19 cellular contexts compared by ENCODE assay signal in the genomic region with DNA sequence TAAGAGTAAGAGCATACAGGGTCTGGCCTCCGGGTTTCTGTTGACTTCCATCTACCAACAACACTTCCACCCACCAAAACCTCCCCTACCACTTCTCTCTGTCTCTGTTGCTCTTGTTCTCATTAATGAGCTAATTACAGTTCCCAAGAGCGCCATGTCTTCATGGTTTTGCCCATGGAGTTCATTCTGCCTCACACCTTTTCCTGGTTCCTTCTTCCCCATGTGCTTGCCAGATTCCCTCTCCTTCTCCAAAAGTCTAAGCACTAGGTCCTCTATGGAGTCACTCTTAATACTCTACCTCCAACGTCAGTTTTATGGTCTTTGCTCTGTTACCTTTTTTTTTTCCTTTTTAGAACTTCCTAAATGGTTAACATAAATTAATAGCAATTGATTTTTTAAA.
"Had no signal": no experiment of that assay in that cellular context is flagged by ENCODE, and none has a peak within 500 bp of the region (broad histone marks: within the 10 kb centered on the region; RNA-seq: fewer than 3 reads in every experiment).

No MANE protein-coding gene starts in this region.

- H3K4me1 Mint-ChIP-seq: brain, nephron progenitor cell had no signal

- H3K27me3 ChIP-seq: gastrocnemius medialis, heart right ventricle, left lung, tibial nerve had no signal

- H3K9me3 ChIP-seq: gastrocnemius medialis, heart right ventricle, left lung, prostate gland, tibial nerve had no signal

- H3K36me3 ChIP-seq: gastrocnemius medialis, left lung, prostate gland, tibial nerve had no signal

- H3K4me3 Mint-ChIP-seq: activated naive CD8-positive, alpha-beta T cell; brain; effector memory CD8-positive, alpha-beta T cell; nephron progenitor cell had no signal

- H3K4me1 ChIP-seq: gastrocnemius medialis, heart right ventricle, left lung, prostate gland, tibial nerve had no signal

- H3K4me3 ChIP-seq: gastrocnemius medialis, heart right ventricle, left lung, prostate gland, skin epidermis, tibial nerve had no signal

- H3K9me3 Mint-ChIP-seq: effector memory CD8-positive, alpha-beta T cell had no signal

- H3K36me3 Mint-ChIP-seq: activated naive CD8-positive, alpha-beta T cell; brain had no signal

- H3K27ac Mint-ChIP-seq: activated naive CD8-positive, alpha-beta T cell; effector memory CD8-positive, alpha-beta T cell; nephron progenitor cell had no signal

- ATAC-seq: activated CD4-positive, CD25-positive, alpha-beta regulatory T cell treated with anti-CD3 and anti-CD28 coated beads, Interleukin-2, amount 50 U/mL, for 24 hours had no signal

- DNase-seq: activated CD4-positive, alpha-beta T cell treated with anti-CD3 and anti-CD28 coated beads, Interleukin-2, amount 50 U/mL, for 1 hour; activated CD8-positive, alpha-beta memory T cell treated with anti-CD3 and anti-CD28 coated beads for 24 hours; activated gamma-delta T cell treated with Interleukin-2 at 50 U/mL for 16 hours; gastrocnemius medialis; heart right ventricle; left lung; nephron progenitor cell; occipital lobe; right cardiac atrium; stimulated activated CD4-positive, alpha-beta T cell treated with anti-CD3 and anti-CD28 coated beads, Interleukin-4, amount 100 ng/mL, for 4 hours; stimulated activated CD8-positive, alpha-beta memory T cell treated with anti-CD3 and anti-CD28 coated beads, Interleukin-4, amount 100 ng/mL, for 48 hours; stimulated activated naive CD4-positive, alpha-beta T cell treated with Interleukin-2 at 50 U/mL for 16 hours had no signal

- H3K27ac ChIP-seq: gastrocnemius medialis, heart right ventricle, left lung, prostate gland, skin epidermis, tibial nerve had no signal

- H3K27me3 Mint-ChIP-seq: activated naive CD8-positive, alpha-beta T cell; effector memory CD8-positive, alpha-beta T cell had no signal
